Comparison of ENCODE assay signal across 21 cellular contexts in genomic region chr10:77077546-77077945, GRCh38.
DNase-seq lines count a peak whose midpoint lies in the region; ATAC-seq, FAIRE-seq and TF ChIP-seq lines count a peak whose summit lies in the region.
"Had no signal": no experiment of that assay in that cellular context is flagged by ENCODE, and none has a peak within 500 bp of the region (broad histone marks: within the 10 kb centered on the region; RNA-seq: fewer than 3 reads in every experiment).

No MANE protein-coding gene starts in this region.

- FAIRE-seq in urothelium cell line (lab: Jason Lieb, UNC), result peak; percentile 50
- FAIRE-seq: A549, G401.6, GM12891, GM19239 had no signal

- H3K4me2 ChIP-seq in IMR-90 (ENCODE audit: low read depth, low read length), result no peak overlapping the region
- H3K4me2 ChIP-seq: A549 had no signal

- CTCF ChIA-PET in IMR-90 (lab: Yijun Ruan, JAX), result no interaction called here

- WGBS in IMR-90 (ENCODE audit: extremely low coverage in 2 of 2, insufficient read length in 1 of 2), 2 experiments, result 20% methylated on average over 1 of the region's 5 CpGs; no CpG with 5 or more reads in 1 of the 2 experiments
- WGBS in esophagus muscularis mucosa, result 82% methylated on average over 3 of the region's 5 CpGs
- WGBS in transverse colon (ENCODE audit: low coverage in 1 of 2), 2 donors, result 79 to 82% methylated on average over 5 of the region's 5 CpGs

- no peak overlapping the region for H2AK9ac ChIP-seq in IMR-90 (replicated peaks; ENCODE audit: low read depth, low read length, poor library complexity)

- TF ChIP-seq EP300 in esophagus muscularis mucosa (IDR thresholded peaks at IDR 0.05) (no peak), transverse colon (IDR thresholded peaks at IDR 0.05; ENCODE audit: low read depth) (no peak)

- no peak overlapping the region for H3K4ac ChIP-seq in IMR-90 (ENCODE audit: low read depth, low read length)

- H3K4me3 ChIP-seq in IMR-90 (ENCODE audit: insufficient read depth, low read depth, low read length) (no peak overlapping the region), esophagus muscularis mucosa (no peak overlapping the region), neutrophil (ENCODE audit: low read depth in 1 of 2, low read length in 1 of 2) (no peak overlapping the region), transverse colon (no peak overlapping the region)
- H3K4me3 ChIP-seq: A549; BLaER1 treated with 17β-estradiol and CSF1 and Interleukin-3, amounts not matched to agents 10 nM and 100 nM had no signal

- no peaks in the 10 kb centered on the region for H3K27me3 ChIP-seq in IMR-90 (ENCODE audit: control insufficient read depth, insufficient read depth, low read length)
- H3K27me3 ChIP-seq in esophagus muscularis mucosa, result no peaks in the 10 kb centered on the region
- H3K27me3 ChIP-seq in neutrophil, result no peaks in the 10 kb centered on the region
- no peaks in the 10 kb centered on the region for H3K27me3 ChIP-seq in transverse colon
- H3K27me3 ChIP-seq: BLaER1 treated with 17β-estradiol and CSF1 and Interleukin-3, amounts not matched to agents 10 nM and 100 nM had no signal

- dilution Hi-C loops in IMR-90 (cut with HindIII; ENCODE audit: low sequenced_read_pairs, unreplicated experiment), result no loop called here

- H3K9ac ChIP-seq in IMR-90 (ENCODE audit: low read depth, low read length), result no peak overlapping the region
- H3K9ac ChIP-seq: BLaER1 treated with 17β-estradiol and CSF1 and Interleukin-3, amounts not matched to agents 10 nM and 100 nM had no signal

- TF ChIP-seq POLR2A in IMR-90 (IDR thresholded peaks at IDR 0.05; ENCODE audit: low read depth, low read length), result no peak
- TF ChIP-seq POLR2A in esophagus muscularis mucosa (IDR thresholded peaks at IDR 0.05; ENCODE audit: low read depth), result no peak
- TF ChIP-seq POLR2A in transverse colon (IDR thresholded peaks at IDR 0.05), result no peak

- no TSS peak for BruUV-seq in IMR-90 (replicated peaks; lab: Mats Ljungman, UMichigan)

- H3K56ac ChIP-seq in IMR-90 (ENCODE audit: extremely low read depth, insufficient read depth, low read length), result no peak overlapping the region

- H4K5ac ChIP-seq in IMR-90 (ENCODE audit: low read depth, low read length), result no peak overlapping the region

- no peak for ATAC-seq in IMR-90 (ENCODE audit: low read depth)
- no peak for ATAC-seq in HG02610 (IDR thresholded peaks at IDR 0.05; ENCODE audit: unreplicated experiment)
- ATAC-seq: A549; CD8-positive, alpha-beta T cell had no signal

- no peak overlapping the region for H3K27ac ChIP-seq in IMR-90 (ENCODE audit: insufficient read depth, low read length)
- H3K27ac ChIP-seq in esophagus muscularis mucosa (replicated peaks in 1 of 4), result no peak overlapping the region
- H3K27ac ChIP-seq in neutrophil, result peak overlapping the region; percentile 21
- H3K27ac ChIP-seq in transverse colon, result no peak overlapping the region
- H3K27ac ChIP-seq: 22Rv1; A549; BLaER1 treated with 17β-estradiol and CSF1 and Interleukin-3, amounts not matched to agents 10 nM and 100 nM; C4-2B had no signal

- peaks cover 4% of the 10 kb centered on the region; the same call in 1 of the 2 replicates for H3K9me1 ChIP-seq in IMR-90 (ENCODE audit: insufficient read depth, low read length)

- in situ Hi-C loops in IMR-90 (cut with MboI; ENCODE audit: low sequenced_read_pairs) (no loop called here), transverse colon (cut with MboI; ENCODE audit: low pct_ligation_motif_present in 1 of 4, low pct_unique_long_range_greater_than_20kb in 1 of 4, low sequenced_read_pairs in 3 of 4) (no loop called here)

- no peak overlapping the region for H2BK120ac ChIP-seq in IMR-90 (ENCODE audit: low read depth, low read length)

- no peaks in the 10 kb centered on the region for H4K20me1 ChIP-seq in IMR-90 (ENCODE audit: insufficient read depth, low read length)
- H4K20me1 ChIP-seq: BLaER1 treated with 17β-estradiol and CSF1 and Interleukin-3, amounts not matched to agents 10 nM and 100 nM had no signal

- H2AFZ ChIP-seq in IMR-90 (replicated peaks; ENCODE audit: low read length, poor library complexity), result no peak overlapping the region

- no peak overlapping the region for H4K91ac ChIP-seq in IMR-90 (ENCODE audit: insufficient read depth, low read depth, low read length)

- TF ChIP-seq CTCF in IMR-90 (conservative IDR thresholded peaks at IDR 0.05; ENCODE audit: low read depth, low read length) (no peak), esophagus muscularis mucosa (IDR thresholded peaks at IDR 0.05) (no peak), neutrophil (IDR thresholded peaks at IDR 0.05) (no peak), transverse colon (IDR thresholded peaks at IDR 0.05) (no peak)

- H2BK5ac ChIP-seq in IMR-90 (ENCODE audit: low read depth, low read length, poor library complexity, severe bottlenecking), result no peak overlapping the region

- no peaks in the 10 kb centered on the region for H3K79me1 ChIP-seq in IMR-90 (ENCODE audit: low read depth in 1 of 2, low read length in 2 of 2)

- no peak overlapping the region for H3K18ac ChIP-seq in IMR-90 (ENCODE audit: low read depth, low read length)

- H3K14ac ChIP-seq in IMR-90 (replicated peaks; ENCODE audit: low read depth, low read length), result no peak overlapping the region

- TF ChIP-seq RAD21 in IMR-90 (IDR thresholded peaks at IDR 0.05; ENCODE audit: low read length), result no peak

- no peak overlapping the region for H2AK5ac ChIP-seq in IMR-90 (ENCODE audit: low read depth, low read length)

- no peak overlapping the region for H3K23ac ChIP-seq in IMR-90 (ENCODE audit: low read depth, low read length)

- H3K9me3 ChIP-seq in IMR-90 (ENCODE audit: control insufficient read depth, insufficient read depth, low read length), result no peaks in the 10 kb centered on the region
- H3K9me3 ChIP-seq in esophagus muscularis mucosa, result no peaks in the 10 kb centered on the region
- no peaks in the 10 kb centered on the region for H3K9me3 ChIP-seq in neutrophil
- no peaks in the 10 kb centered on the region for H3K9me3 ChIP-seq in transverse colon
- H3K9me3 ChIP-seq: A549; BLaER1 treated with 17β-estradiol and CSF1 and Interleukin-3, amounts not matched to agents 10 nM and 100 nM; Caco-2 had no signal

- no peak overlapping the region for H2BK20ac ChIP-seq in IMR-90 (ENCODE audit: low read depth, low read length)

- no peak overlapping the region for H4K8ac ChIP-seq in IMR-90 (ENCODE audit: low read depth in 2 of 2, low read length in 2 of 2)

- H3K4me1 ChIP-seq in IMR-90 (ENCODE audit: control insufficient read depth, insufficient read depth, low read length) (no peaks in the 10 kb centered on the region), esophagus muscularis mucosa (peaks cover 0 to 67% (median 60%) of the 10 kb centered on the region in 4 donors), neutrophil (ENCODE audit: control insufficient read depth in 1 of 2, insufficient read depth in 1 of 2, low read depth in 1 of 2, low read length in 1 of 2) (peaks cover 45 to 51% of the 10 kb centered on the region in 2 experiments), transverse colon (peaks cover 0 to 16% (median 1%) of the 10 kb centered on the region in 4 donors)
- H3K4me1 ChIP-seq: A549 had no signal

- intact Hi-C loops in IMR-90 (cut with micrococcal nuclease), result no loop called here
- intact Hi-C loops in esophagus muscularis mucosa (cut with DNase I), result no loop called here
- intact Hi-C loops in transverse colon (cut with DNase I; ENCODE audit: low total_unique reads), result no loop called here

- H3K36me3 ChIP-seq in IMR-90 (ENCODE audit: control insufficient read depth, insufficient read depth, low read length) (no peaks in the 10 kb centered on the region), esophagus muscularis mucosa (peaks cover 0 to 25% (median 10%) of the 10 kb centered on the region in 4 donors), neutrophil (no peaks in the 10 kb centered on the region), transverse colon (no peaks in the 10 kb centered on the region)

- POLR2A ChIA-PET in IMR-90 (lab: Charles Lee; ENCODE audit: unreplicated experiment), result no interaction called here

- no peak overlapping the region for H2BK15ac ChIP-seq in IMR-90 (ENCODE audit: low read depth, low read length)

- DNase-seq in IMR-90 (no peak), esophagus muscularis mucosa (ENCODE audit: extremely low spot score) (peak; percentile 57), urothelium cell line (ENCODE audit: low spot score) (no peak), transverse colon (no peak), NCI-H774 (lab: John Stamatoyannopoulos, UW) (no peak)
- DNase-seq: AML-193; Caco-2; Calu3; CD4-positive, alpha-beta T cell; CD8-positive, alpha-beta T cell; DMS79 treated with DMSO at 0.1 percent for 48 hours; GF-D8 had no signal

TF ChIP-seq in IMR-90, 13 proteins besides CTCF, POLR2A, EP300 and RAD21:
- TF ChIP-seq CHD1 (IDR thresholded peaks at IDR 0.05; ENCODE audit: low read depth, low read length), result no peak
- TF ChIP-seq CEBPB (IDR thresholded peaks at IDR 0.05; ENCODE audit: low read depth, low read length), result no peak
- TF ChIP-seq MAZ (IDR thresholded peaks at IDR 0.05; ENCODE audit: borderline replicate concordance, low read depth, low read length), result no peak
- TF ChIP-seq SMC3 (IDR thresholded peaks at IDR 0.05; ENCODE audit: low read depth, low read length), result no peak
- 0 out of 2 replicates have a peak, but pooled peaks have one; percentile 13 for TF ChIP-seq MAFK (IDR thresholded peaks at IDR 0.05; ENCODE audit: low read depth, low read length)
TF ChIP-seq in IMR-90: peak in this region for 1.
